Comparison of ENCODE assay signal across 9 cellular contexts in the genomic region with DNA sequence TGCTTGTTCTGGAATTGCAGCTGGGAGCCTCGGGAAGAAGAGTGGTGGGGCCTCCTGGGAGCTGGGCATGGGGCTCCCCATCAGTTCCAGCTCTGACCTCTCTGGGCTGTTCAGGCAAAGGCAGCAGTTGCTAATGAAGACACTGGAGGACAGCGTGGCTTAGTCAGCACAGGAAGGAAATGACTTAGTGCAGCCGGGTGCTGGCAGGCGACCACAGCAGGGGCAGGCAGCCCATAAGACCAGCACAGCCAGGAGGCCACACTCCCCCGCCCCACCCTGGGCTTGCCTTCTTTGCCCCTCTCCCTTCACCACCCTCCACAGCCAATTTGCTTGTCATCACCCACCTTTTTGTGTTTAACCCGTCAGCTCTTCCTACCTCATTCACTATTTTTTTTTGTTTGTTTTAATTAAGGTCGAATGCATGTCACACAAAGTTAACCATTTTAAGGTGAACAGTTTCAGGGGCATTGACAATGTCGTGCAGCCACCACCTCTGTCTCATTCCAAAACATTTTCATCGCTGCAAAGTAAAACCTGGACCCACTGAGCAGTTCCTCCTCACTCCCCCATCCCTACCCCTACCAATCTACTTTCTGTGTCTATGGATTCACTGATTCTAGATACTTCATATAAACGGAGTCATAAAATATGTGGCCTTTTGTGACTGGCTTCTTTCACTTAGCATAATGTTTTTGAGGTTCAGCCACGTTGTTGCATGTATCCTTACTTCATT. TPM values are rescaled to one million over a fixed set of nuclear protein-coding genes. Genes with fewer than 3 reads are reported as not detected.
DNase-seq lines count a peak whose midpoint lies in the region; ATAC-seq, FAIRE-seq and TF ChIP-seq lines count a peak whose summit lies in the region.
"Had no signal": no experiment of that assay in that cellular context is flagged by ENCODE, and none has a peak within 500 bp of the region (broad histone marks: within the 10 kb centered on the region; RNA-seq: fewer than 3 reads in every experiment).

No MANE protein-coding gene starts in this region.

- no peaks in the 10 kb centered on the region for H3K36me3 ChIP-seq in mammary epithelial cell (ENCODE audit: insufficient read depth, low read length)
- H3K36me3 ChIP-seq in RWPE2 (ENCODE audit: low read depth): no peaks in the 10 kb centered on the region
- H3K36me3 ChIP-seq in uterus: no peaks in the 10 kb centered on the region

- intact Hi-C loops in MCF 10A (cut with micrococcal nuclease) (no loop called here), mammary epithelial cell (cut with micrococcal nuclease) (no loop called here), uterus (cut with DNase I; ENCODE audit: low total_unique reads) (no loop called here)

- FAIRE-seq in urothelium cell line (lab: Jason Lieb, UNC): peak; percentile 58

- peaks cover 33% of the 10 kb centered on the region for H3K27me3 Mint-ChIP-seq in MCF 10A (ENCODE audit: insufficient read depth, unreplicated experiment)

- H3K27me3 ChIP-seq in mammary epithelial cell (ENCODE audit: insufficient read depth, low read length) (peaks cover 28% of the 10 kb centered on the region), RWPE2 (ENCODE audit: insufficient read depth, poor library complexity, severe bottlenecking) (peaks cover 37% of the 10 kb centered on the region), uterus (peaks cover 0 to 11% of the 10 kb centered on the region in 2 donors)

- CTCF ChIA-PET in MCF 10A (lab: Yijun Ruan, JAX): no interaction called here
- CTCF ChIA-PET in mammary epithelial cell (lab: Charles Lee; ENCODE audit: low non-redundant PET): no interaction called here

- ATAC-seq in RWPE2 (ENCODE audit: low read depth) (peak; percentile 74), GM18861 (IDR thresholded peaks at IDR 0.05; ENCODE audit: unreplicated experiment) (no peak)

- no peaks in the 10 kb centered on the region for H3K9me3 ChIP-seq in mammary epithelial cell (replicated peaks; ENCODE audit: insufficient read depth, low read length)
- H3K9me3 ChIP-seq in RWPE2 (ENCODE audit: severe bottlenecking): no peaks in the 10 kb centered on the region
- H3K9me3 ChIP-seq in uterus: no peaks in the 10 kb centered on the region

- no peaks in the 10 kb centered on the region for H3K79me2 ChIP-seq in mammary epithelial cell (ENCODE audit: insufficient read depth, low read length)

- H3K4me3 ChIP-seq in mammary epithelial cell (replicated peaks in 1 of 3; ENCODE audit: insufficient read depth in 1 of 3, low read depth in 2 of 3, low read length in 3 of 3) (no peak overlapping the region), RWPE2 (ENCODE audit: severe bottlenecking) (no peak overlapping the region), uterus (no peak overlapping the region)

- no peak overlapping the region for H3K27ac Mint-ChIP-seq in MCF 10A (ENCODE audit: low read depth, unreplicated experiment)
- H3K27ac Mint-ChIP-seq: stimulated activated naive B cell treated with anti-CD40 and anti-IgM and Interleukin-4, amounts not matched to agents 10 μg/mL and 1 μg/mL and 100 μg/mL, for 72 hours had no signal

- POLR2A ChIA-PET in MCF 10A (lab: Yijun Ruan, JAX): interaction anchor here (1.0 kb wide), 1 partner anchor 58 kb away, joined by 5 read pairs; no protein-coding TSS in a partner anchor

- H4K20me1 ChIP-seq in mammary epithelial cell (ENCODE audit: insufficient read depth, low read length): no peaks in the 10 kb centered on the region

- H3K36me3 Mint-ChIP-seq in MCF 10A (ENCODE audit: insufficient read depth, unreplicated experiment): no peaks in the 10 kb centered on the region
- H3K36me3 Mint-ChIP-seq: stimulated activated naive B cell treated with anti-CD40 and anti-IgM and Interleukin-4, amounts not matched to agents 10 μg/mL and 1 μg/mL and 100 μg/mL, for 72 hours had no signal

- WGBS in mammary epithelial cell (ENCODE audit: low coverage, missing lambda C conversion rate): 49% methylated on average over 8 of the region's 11 CpGs

- in situ Hi-C loops in mammary epithelial cell (cut with MboI; ENCODE audit: low sequenced_read_pairs in 2 of 2): no loop called here

- H3K27ac ChIP-seq in mammary epithelial cell (ENCODE audit: insufficient read depth, low read depth, low read length) (no peak overlapping the region), RWPE2 (ENCODE audit: poor library complexity, severe bottlenecking) (no peak overlapping the region), uterus (no peak overlapping the region)

- TF ChIP-seq CTCF in MCF 10A (IDR thresholded peaks at IDR 0.05; ENCODE audit: unreplicated experiment) (no peak), mammary epithelial cell (conservative IDR thresholded peaks at IDR 0.05 in 1 of 2, IDR thresholded peaks at IDR 0.05 in 1 of 2; ENCODE audit: extremely low read depth in 1 of 2, insufficient read depth in 1 of 2, low read depth in 1 of 2, low read length in 2 of 2) (no peak), RWPE2 (IDR thresholded peaks at IDR 0.05; ENCODE audit: poor library complexity, severe bottlenecking) (no peak), uterus (IDR thresholded peaks at IDR 0.05) (no peak)

- H3K9me3 Mint-ChIP-seq in MCF 10A (ENCODE audit: unreplicated experiment): no peaks in the 10 kb centered on the region

- H2AFZ ChIP-seq in mammary epithelial cell (ENCODE audit: low read depth, low read length): no peak overlapping the region

- H3K4me2 ChIP-seq in mammary epithelial cell (ENCODE audit: insufficient read depth, low read depth, low read length): no peak overlapping the region

- BruUV-seq in MCF 10A (replicated peaks; lab: Mats Ljungman, UMichigan) (no TSS peak), mammary epithelial cell (replicated peaks; lab: Mats Ljungman, UMichigan) (no TSS peak)

- H3K4me3 Mint-ChIP-seq in MCF 10A (ENCODE audit: unreplicated experiment): no peak overlapping the region
- H3K4me3 Mint-ChIP-seq: stimulated activated naive B cell treated with anti-CD40 and anti-IgM and Interleukin-4, amounts not matched to agents 10 μg/mL and 1 μg/mL and 100 μg/mL, for 72 hours had no signal

- H3K9ac ChIP-seq in mammary epithelial cell (ENCODE audit: insufficient read depth, low read length): no peak overlapping the region

- H3K4me1 Mint-ChIP-seq in MCF 10A (ENCODE audit: insufficient read depth, unreplicated experiment): peaks cover 4% of the 10 kb centered on the region

- no peak for TF ChIP-seq POLR2A in uterus (IDR thresholded peaks at IDR 0.05)

- dilution Hi-C loops in mammary epithelial cell (cut with HindIII; ENCODE audit: low sequenced_read_pairs): no loop called here

- DNase-seq in MCF 10A (ENCODE audit: unreplicated experiment): peak; percentile 56
- no peak for DNase-seq in mammary epithelial cell
- no peak for DNase-seq in RWPE2 (ENCODE audit: low spot score)
- DNase-seq in globus pallidus (ENCODE audit: low spot score): peak; percentile 36
- DNase-seq in urothelium cell line (ENCODE audit: low spot score): peak; percentile 61
- DNase-seq in NCI-H2107 (lab: John Stamatoyannopoulos, UW): no peak
- DNase-seq in uterus: no peak
- DNase-seq: stimulated activated naive B cell treated with anti-CD40 and anti-IgM and Interleukin-4, amounts not matched to agents 10 μg/mL and 1 μg/mL and 100 μg/mL, for 72 hours had no signal

- H3K4me1 ChIP-seq in mammary epithelial cell (ENCODE audit: insufficient read depth, low read length) (peaks cover 3% of the 10 kb centered on the region), RWPE2 (ENCODE audit: insufficient read depth, poor library complexity, severe bottlenecking) (peaks cover 5% of the 10 kb centered on the region), uterus (no peaks in the 10 kb centered on the region)

RNA-seq across cellular contexts. Expression of gene OLIG2, which starts 10.9 kb away (rescaled TPM):
- total RNA-seq in MCF 10A (2022): not detected in 2 replicates
- total RNA-seq in mammary epithelial cell: not detected
- polyA plus RNA-seq in mammary epithelial cell: not detected
- not detected for polyA minus RNA-seq in mammary epithelial cell
- total RNA-seq in uterus: not detected

RNA-seq across cellular contexts. Expression of gene OLIG1, which starts 33.3 kb away (rescaled TPM):
- total RNA-seq in MCF 10A (2022) (not detected in 2 replicates), mammary epithelial cell (not detected), uterus (not detected)
- polyA plus RNA-seq in mammary epithelial cell: not detected
- polyA minus RNA-seq in mammary epithelial cell: not detected

Comparison
In these comparisons a context has a peak if more than half of its experiments do, and no peak if none do; other contexts are left out.
1. DNase-seq: peak in MCF 10A (single experiment), globus pallidus (single experiment) and urothelium cell line (single experiment); none in mammary epithelial cell (single experiment), RWPE2 (single experiment), NCI-H2107 (single experiment) and uterus (0 of 2).